17 cellular contexts compared by ENCODE assay signal in genomic region chr7:71348751-71349415, GRCh38.
DNase-seq lines count a peak whose midpoint lies in the region; ATAC-seq and TF ChIP-seq lines count a peak whose summit lies in the region.
"Had no signal": no experiment of that assay in that cellular context is flagged by ENCODE, and none has a peak within 500 bp of the region (broad histone marks: within the 10 kb centered on the region; RNA-seq: fewer than 3 reads in every experiment).

No MANE protein-coding gene starts in this region.

- in situ Hi-C loops in T47D (cut with HindIII; ENCODE audit: low pct_unique_long_range_greater_than_20kb, low sequenced_read_pairs), result no loop called here

- H3K23ac ChIP-seq in mesendoderm (ENCODE audit: low read length), result no peak overlapping the region

- peaks cover 6% of the 10 kb centered on the region for H3K79me2 ChIP-seq in mesendoderm (ENCODE audit: control insufficient read depth, insufficient read depth, low read length)

- H3K9ac ChIP-seq in mesendoderm (ENCODE audit: low read length), result no peak overlapping the region

- no peak for TF ChIP-seq POLR2A in breast epithelium (IDR thresholded peaks at IDR 0.05)

- H3K27ac ChIP-seq in breast epithelium (no peak overlapping the region), mesendoderm (ENCODE audit: low read depth, low read length) (no peak overlapping the region), aorta (ENCODE audit: low read depth in 1 of 2, low read length in 2 of 2) (no peak overlapping the region)
- H3K27ac ChIP-seq: RWPE1 had no signal

- no peaks in the 10 kb centered on the region for H3K36me3 ChIP-seq in breast epithelium
- no peaks in the 10 kb centered on the region for H3K36me3 ChIP-seq in mesendoderm (ENCODE audit: control insufficient read depth, insufficient read depth, low read length)
- no peaks in the 10 kb centered on the region for H3K36me3 ChIP-seq in aorta (ENCODE audit: control insufficient read depth in 1 of 2, insufficient read depth in 2 of 2, low read length in 1 of 2)

- no peak overlapping the region for H3K4ac ChIP-seq in mesendoderm (ENCODE audit: low read depth, low read length)

- no peak overlapping the region for H2BK120ac ChIP-seq in mesendoderm (ENCODE audit: low read depth, low read length)

- intact Hi-C loops in breast epithelium (cut with DNase I; ENCODE audit: low total_unique reads), result no loop called here
- intact Hi-C loops in aorta (cut with DNase I), result no loop called here

- peaks cover 12 to 45% (median 32%) of the 10 kb centered on the region in 5 experiments for H3K9me3 Mint-ChIP-seq in brain

- H2AK5ac ChIP-seq in mesendoderm (ENCODE audit: low read length), result no peak overlapping the region

- peak; percentile 13 for ATAC-seq in aorta (ENCODE audit: low FRiP score)
- ATAC-seq in HG03342 (IDR thresholded peaks at IDR 0.05; ENCODE audit: unreplicated experiment), result no peak
- ATAC-seq in GM18907 (IDR thresholded peaks at IDR 0.05; ENCODE audit: unreplicated experiment), result no peak
- ATAC-seq: natural killer cell treated with Interleukin-12 subunit alpha and Interleukin-12 subunit beta and Interleukin-15 and Interleukin-18, amount 100 ng/mL, for 72 hours had no signal

- H3K9me3 ChIP-seq in breast epithelium, result peaks cover 0 to 20% of the 10 kb centered on the region in 2 donors
- H3K9me3 ChIP-seq in aorta (ENCODE audit: control insufficient read depth, low read length), result no peaks in the 10 kb centered on the region

- TF ChIP-seq CTCF in breast epithelium (IDR thresholded peaks at IDR 0.05) (no peak), brain (conservative IDR thresholded peaks at IDR 0.05) (no peak)

- H3K79me1 ChIP-seq in mesendoderm (ENCODE audit: low read length), result peaks cover 11% of the 10 kb centered on the region

- H3K27ac Mint-ChIP-seq in brain, result peak overlapping the region in 4 of 5 experiments; percentile 2 to 76 (median 36)
- H3K27ac Mint-ChIP-seq: natural killer cell treated with Interleukin-12 subunit alpha and Interleukin-12 subunit beta and Interleukin-15 and Interleukin-18, amount 100 ng/mL, for 72 hours had no signal

- peaks cover 26% of the 10 kb centered on the region for H3K36me3 Mint-ChIP-seq in brain
- H3K36me3 Mint-ChIP-seq: natural killer cell treated with Interleukin-12 subunit alpha and Interleukin-12 subunit beta and Interleukin-15 and Interleukin-18, amount 100 ng/mL, for 72 hours had no signal

- H3K18ac ChIP-seq in mesendoderm (ENCODE audit: low read length), result no peak overlapping the region

- H3K27me3 Mint-ChIP-seq in brain, result peaks cover 3% of the 10 kb centered on the region
- H3K27me3 Mint-ChIP-seq: natural killer cell treated with Interleukin-12 subunit alpha and Interleukin-12 subunit beta and Interleukin-15 and Interleukin-18, amount 100 ng/mL, for 72 hours had no signal

- peaks cover 33% of the 10 kb centered on the region for H3K4me1 Mint-ChIP-seq in brain

- no peak overlapping the region for H2BK15ac ChIP-seq in mesendoderm (replicated peaks; ENCODE audit: low read depth)

- peak overlapping the region in 4 of 5 experiments; percentile 15 to 58 (median 42) for H3K4me3 Mint-ChIP-seq in brain
- H3K4me3 Mint-ChIP-seq: natural killer cell treated with Interleukin-12 subunit alpha and Interleukin-12 subunit beta and Interleukin-15 and Interleukin-18, amount 100 ng/mL, for 72 hours had no signal

- H3K4me3 ChIP-seq in breast epithelium (no peak overlapping the region), mesendoderm (ENCODE audit: low read length) (no peak overlapping the region), aorta (ENCODE audit: low read length in 2 of 2) (no peak overlapping the region)
- H3K4me3 ChIP-seq: lung had no signal

- DNase-seq in T47D (ENCODE audit: low read depth in 1 of 2, low spot score in 1 of 2) (peak; percentile 23 to 64), breast epithelium (ENCODE audit: low spot score in 2 of 2) (no peak), mesendoderm (peak; percentile 44), aorta (no peak)
- DNase-seq in stimulated activated CD4-positive, alpha-beta T cell treated with anti-CD3 and anti-CD28 coated beads, Interleukin-4, amount 100 ng/mL, for 1 hour, result no peak
- DNase-seq: activated CD4-positive, alpha-beta T cell treated with anti-CD3 and anti-CD28 coated beads, Interleukin-2, amount 50 U/mL, for 48 hours; activated T-cell treated with anti-CD3 and anti-CD28 coated beads, Interleukin-2, amount 50 U/mL, for 48 hours; central memory CD4-positive, alpha-beta T cell; foreskin melanocyte; NCI-H1930; SW 1271 had no signal

- peak overlapping the region; percentile 86 for H4K8ac ChIP-seq in mesendoderm (ENCODE audit: low read depth, low read length)

- H3K56ac ChIP-seq in mesendoderm (ENCODE audit: low read length), result no peak overlapping the region

- no peak overlapping the region for H4K5ac ChIP-seq in mesendoderm (ENCODE audit: low read length)

- WGBS in mesendoderm (ENCODE audit: extremely low coverage, insufficient coverage, low lambda C conversion rate), result no CpG with 5 or more reads among the region's 11 CpGs
- WGBS in aorta, 2 donors, result 52 to 53% methylated on average over 11 of the region's 11 CpGs

- no peak overlapping the region for H3K4me2 ChIP-seq in mesendoderm (ENCODE audit: low read length)

- H3K4me1 ChIP-seq in breast epithelium, result no peaks in the 10 kb centered on the region
- peaks cover 2% of the 10 kb centered on the region for H3K4me1 ChIP-seq in mesendoderm (ENCODE audit: control insufficient read depth, low read depth, low read length)
- no peaks in the 10 kb centered on the region for H3K4me1 ChIP-seq in aorta (ENCODE audit: control insufficient read depth in 1 of 2, insufficient read depth in 2 of 2, low read length in 2 of 2)

- H2BK5ac ChIP-seq in mesendoderm (ENCODE audit: low read length), result no peak overlapping the region

- H3K27me3 ChIP-seq in breast epithelium, result no peaks in the 10 kb centered on the region
- no peaks in the 10 kb centered on the region for H3K27me3 ChIP-seq in mesendoderm (ENCODE audit: insufficient read depth, low read length, poor library complexity)
- no peaks in the 10 kb centered on the region for H3K27me3 ChIP-seq in aorta (ENCODE audit: control insufficient read depth in 1 of 2, insufficient read depth in 2 of 2, low read length in 1 of 2)

Comparison
In these comparisons a context has a peak if more than half of its experiments do, and no peak if none do; other contexts are left out.
1. DNase-seq: peak in T47D (2 of 2) and mesendoderm (single experiment); none in breast epithelium (0 of 2), aorta (0 of 2) and stimulated activated CD4-positive, alpha-beta T cell treated with anti-CD3 and anti-CD28 coated beads, Interleukin-4, amount 100 ng/mL, for 1 hour (single experiment).